In genomic region chr6:8278562-8278961, GRCh38 we compare ENCODE assay signal across 19 cellular contexts.
DNase-seq lines count a peak whose midpoint lies in the region; ATAC-seq and TF ChIP-seq lines count a peak whose summit lies in the region.
"Had no signal": no experiment of that assay in that cellular context is flagged by ENCODE, and none has a peak within 500 bp of the region (broad histone marks: within the 10 kb centered on the region; RNA-seq: fewer than 3 reads in every experiment).

No MANE protein-coding gene starts in this region.

- TF ChIP-seq CTCF in BE2C (IDR thresholded peaks at IDR 0.05; ENCODE audit: low read depth, low read length) (no peak), GM23338 (conservative IDR thresholded peaks at IDR 0.05; ENCODE audit: low read depth in 2 of 2) (no peak), VCaP (conservative IDR thresholded peaks at IDR 0.05) (no peak), prostate gland (IDR thresholded peaks at IDR 0.05) (no peak)

- no peak overlapping the region for H3K27ac Mint-ChIP-seq in GM23338
- H3K27ac Mint-ChIP-seq: CD4-positive, alpha-beta memory T cell had no signal

- H3K4me3 ChIP-seq in BE2C (ENCODE audit: low read depth, low read length) (peak overlapping the region; percentile 33), GM23338 (no peak overlapping the region), neuron (ENCODE audit: low read length) (no peak overlapping the region), prostate gland (no peak overlapping the region)
- H3K4me3 ChIP-seq: BLaER1 treated with 17β-estradiol and CSF1 and Interleukin-3, amounts not matched to agents 10 nM and 100 nM; HAP-1 had no signal

- H3K4me1 ChIP-seq in BE2C (peaks cover 10% of the 10 kb centered on the region), GM23338 (ENCODE audit: insufficient read depth) (peaks cover 28% of the 10 kb centered on the region), neuron (ENCODE audit: insufficient read depth, low read length) (peaks cover 18% of the 10 kb centered on the region), prostate gland (replicated peaks) (no peaks in the 10 kb centered on the region)
- H3K4me1 ChIP-seq: Caco-2, HAP-1 had no signal

- no peaks in the 10 kb centered on the region for H3K79me2 ChIP-seq in GM23338 (replicated peaks; ENCODE audit: insufficient read depth)

- H3K36me3 ChIP-seq in BE2C: no peaks in the 10 kb centered on the region
- H3K36me3 ChIP-seq in GM23338 (ENCODE audit: insufficient read depth): no peaks in the 10 kb centered on the region
- no peaks in the 10 kb centered on the region for H3K36me3 ChIP-seq in neuron (ENCODE audit: insufficient read depth, low read length)
- H3K36me3 ChIP-seq in prostate gland: no peaks in the 10 kb centered on the region
- H3K36me3 ChIP-seq: BLaER1 treated with 17β-estradiol and CSF1 and Interleukin-3, amounts not matched to agents 10 nM and 100 nM; HAP-1 had no signal

- intact Hi-C loops in prostate gland (cut with DNase I): no loop called here

- H3K36me3 Mint-ChIP-seq in GM23338 (ENCODE audit: low read depth): no peaks in the 10 kb centered on the region
- H3K36me3 Mint-ChIP-seq: CD4-positive, alpha-beta memory T cell had no signal

- peaks cover 34% of the 10 kb centered on the region for H3K4me1 Mint-ChIP-seq in GM23338

- H3K27ac ChIP-seq in GM23338 (ENCODE audit: low read depth) (no peak overlapping the region), VCaP (peak overlapping the region; percentile 22; the same call in 1 of the 2 replicates), prostate gland (no peak overlapping the region)
- H3K27ac ChIP-seq: BLaER1 treated with 17β-estradiol and CSF1 and Interleukin-3, amounts not matched to agents 10 nM and 100 nM had no signal

- WGBS in prostate gland: 39% methylated on average over 8 of the region's 8 CpGs

- H4K20me1 ChIP-seq in GM23338 (replicated peaks; ENCODE audit: insufficient read depth): no peaks in the 10 kb centered on the region
- H4K20me1 ChIP-seq: BLaER1 treated with 17β-estradiol and CSF1 and Interleukin-3, amounts not matched to agents 10 nM and 100 nM had no signal

- H3F3A ChIP-seq in GM23338 (replicated peaks; ENCODE audit: low read depth): no peaks in the 10 kb centered on the region

- peak overlapping the region; percentile 66 for H3K4me2 ChIP-seq in GM23338
- H3K4me2 ChIP-seq: BLaER1 treated with 17β-estradiol and CSF1 and Interleukin-3, amounts not matched to agents 10 nM and 100 nM had no signal

- TF ChIP-seq POLR2A in prostate gland (IDR thresholded peaks at IDR 0.05) (no peak), GM18505 (IDR thresholded peaks at IDR 0.05; ENCODE audit: borderline replicate concordance, extremely low read depth, insufficient read depth, insufficient read length) (no peak)

- H2AFZ ChIP-seq in GM23338 (peak overlapping the region; percentile 68), neuron (ENCODE audit: low read depth, low read length) (peak overlapping the region; percentile 60)

- H3K4me3 Mint-ChIP-seq in GM23338: no peak overlapping the region

- peak; percentile 39 for ATAC-seq in GM23338
- no peak for ATAC-seq in GM18505 (IDR thresholded peaks at IDR 0.05; ENCODE audit: unreplicated experiment)
- no peak for ATAC-seq in HG02642 (IDR thresholded peaks at IDR 0.05; ENCODE audit: poor library complexity, unreplicated experiment)

- peaks cover 8% of the 10 kb centered on the region; the same call in 2 of the 3 replicates for H3K9me3 Mint-ChIP-seq in GM23338

- H3K27me3 Mint-ChIP-seq in GM23338 (ENCODE audit: insufficient read depth, low read depth, poor library complexity): no peaks in the 10 kb centered on the region

- H3K9me3 ChIP-seq in BE2C: no peaks in the 10 kb centered on the region
- no peaks in the 10 kb centered on the region for H3K9me3 ChIP-seq in neuron (ENCODE audit: low read length)
- no peaks in the 10 kb centered on the region for H3K9me3 ChIP-seq in prostate gland
- H3K9me3 ChIP-seq: Caco-2, HAP-1 had no signal

- H3K27me3 ChIP-seq in BE2C (no peaks in the 10 kb centered on the region), GM23338 (ENCODE audit: insufficient read depth) (no peaks in the 10 kb centered on the region), neuron (ENCODE audit: insufficient read depth, low read length) (no peaks in the 10 kb centered on the region), prostate gland (replicated peaks; ENCODE audit: insufficient read depth) (no peaks in the 10 kb centered on the region)
- H3K27me3 ChIP-seq: BLaER1 treated with 17β-estradiol and CSF1 and Interleukin-3, amounts not matched to agents 10 nM and 100 nM had no signal

- peaks cover 7% of the 10 kb centered on the region; the same call in 1 of the 2 replicates for H3K9me2 ChIP-seq in GM23338 (ENCODE audit: insufficient read depth)

- peak; percentile 27 for DNase-seq in BE2C
- no peak for DNase-seq in GM23338 (ENCODE audit: low spot score)
- DNase-seq in prostate gland (ENCODE audit: low spot score): no peak
- DNase-seq: ACHN; Caco-2; CD4-positive, alpha-beta memory T cell; GF-D8; NCI-H1417 treated with DMSO at 0.1 percent for 48 hours; NCI-H2029; NCI-H226; NCI-H510A treated with DMSO at 0.1 percent for 48 hours; NCI-H82; Right ventricle myocardium superior had no signal

TF ChIP-seq in GM23338, 12 proteins besides CTCF, POLR2A, EP300 and RAD21 (continues in another document):
- TF ChIP-seq REST (IDR thresholded peaks at IDR 0.05; ENCODE audit: unreplicated experiment) (no peak), ZNF114 (CRISPR knock-in tag; IDR thresholded peaks at IDR 0.05) (no peak)
